ENCODE assay signal across 21 cellular contexts in the genomic region with DNA sequence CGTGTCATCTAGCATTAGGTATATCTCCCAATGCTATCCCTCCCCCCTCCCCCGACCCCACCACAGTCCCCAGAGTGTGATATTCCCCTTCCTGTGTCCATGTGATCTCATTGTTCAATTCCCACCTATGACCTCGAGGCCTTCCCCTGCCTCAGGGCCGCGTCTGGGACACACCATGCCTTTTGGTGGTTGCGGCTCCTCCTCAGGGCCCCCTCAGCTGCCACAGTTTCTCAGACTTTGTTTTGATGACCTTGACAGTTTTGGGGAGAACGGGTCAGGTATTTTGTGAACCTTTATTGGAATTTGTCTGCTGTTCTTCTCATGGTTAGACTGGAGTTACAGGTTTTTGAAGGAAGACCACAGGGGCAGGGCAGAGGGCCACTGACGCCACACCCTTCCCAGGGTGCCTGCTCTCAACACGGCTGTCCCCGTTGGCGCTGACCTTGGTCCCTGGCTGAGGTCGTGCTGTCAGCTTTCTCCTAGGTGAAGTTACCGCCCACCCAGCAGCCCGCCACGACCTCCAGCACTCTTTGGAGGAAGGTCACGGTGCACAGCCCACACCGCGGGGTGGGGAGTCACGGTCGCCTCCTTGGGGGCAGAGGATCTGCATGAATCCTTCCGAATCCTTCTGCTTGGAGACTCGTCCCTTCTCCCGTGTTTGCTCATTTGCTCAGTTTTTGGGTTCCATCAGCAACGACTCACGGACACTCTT.
DNase-seq lines count a peak whose midpoint lies in the region; ATAC-seq, FAIRE-seq and TF ChIP-seq lines count a peak whose summit lies in the region.
"Had no signal": no experiment of that assay in that cellular context is flagged by ENCODE, and none has a peak within 500 bp of the region (broad histone marks: within the 10 kb centered on the region; RNA-seq: fewer than 3 reads in every experiment).

No MANE protein-coding gene starts in this region.

- H3K4me2 ChIP-seq in A549 = no peak overlapping the region

- TF ChIP-seq EP300 in A549 (IDR thresholded peaks at IDR 0.05) = no peak

- WGBS in A549 (ENCODE audit: missing lambda C conversion rate) = 56% methylated on average over 23 of the region's 25 CpGs

- ATAC-seq in A549 (no peak), HG03280 (IDR thresholded peaks at IDR 0.05; ENCODE audit: unreplicated experiment) (no peak)
- ATAC-seq: activated CD8-positive, alpha-beta T cell treated with anti-CD3 and anti-CD28 coated beads for 36 hours; activated T-cell treated with anti-CD3 and anti-CD28 coated beads, Interleukin-2, amount 50 U/mL, for 4 hours; gastrocnemius medialis; naive thymus-derived CD4-positive, alpha-beta T cell had no signal

- POLR2A ChIA-PET in A549 (lab: Yijun Ruan, JAX) = no interaction called here

- H3K9me3 Mint-ChIP-seq in osteocyte (ENCODE audit: unreplicated experiment) = no peaks in the 10 kb centered on the region
- H3K9me3 Mint-ChIP-seq: activated CD8-positive, alpha-beta T cell treated with anti-CD3 and anti-CD28 coated beads for 36 hours; activated naive CD4-positive, alpha-beta T cell treated with anti-CD3 and anti-CD28 coated beads, Interleukin-2, amount 50 U/mL, for 24 hours; activated T-cell treated with anti-CD3 and anti-CD28 coated beads, Interleukin-2, amount 50 U/mL, for 4 hours; CD4-positive, alpha-beta T cell had no signal

- no peak overlapping the region for H3K4me3 Mint-ChIP-seq in osteocyte (ENCODE audit: unreplicated experiment)
- H3K4me3 Mint-ChIP-seq: activated CD8-positive, alpha-beta T cell treated with anti-CD3 and anti-CD28 coated beads for 36 hours; activated T-cell treated with anti-CD3 and anti-CD28 coated beads, Interleukin-2, amount 50 U/mL, for 4 hours had no signal

- H3K4me1 ChIP-seq in A549 = no peaks in the 10 kb centered on the region
- H3K4me1 ChIP-seq: esophagus muscularis mucosa, gastrocnemius medialis had no signal

- H3K27ac Mint-ChIP-seq in osteocyte (ENCODE audit: unreplicated experiment) = no peak overlapping the region
- H3K27ac Mint-ChIP-seq: activated CD8-positive, alpha-beta T cell treated with anti-CD3 and anti-CD28 coated beads for 36 hours; CD4-positive, alpha-beta T cell had no signal

- no peak for TF ChIP-seq RAD21 in A549 (conservative IDR thresholded peaks at IDR 0.05 in 1 of 2, IDR thresholded peaks at IDR 0.05 in 1 of 2)

- H3K27me3 Mint-ChIP-seq in osteocyte (ENCODE audit: unreplicated experiment) = peaks cover 1% of the 10 kb centered on the region
- H3K27me3 Mint-ChIP-seq: activated CD8-positive, alpha-beta T cell treated with anti-CD3 and anti-CD28 coated beads for 36 hours; activated naive CD4-positive, alpha-beta T cell treated with anti-CD3 and anti-CD28 coated beads, Interleukin-2, amount 50 U/mL, for 24 hours; CD4-positive, alpha-beta T cell; naive thymus-derived CD4-positive, alpha-beta T cell had no signal

- no peak for TF ChIP-seq POLR2A in A549 (IDR thresholded peaks at IDR 0.05; ENCODE audit: low read length)

- H3K27ac ChIP-seq in A549 = no peak overlapping the region
- H3K27ac ChIP-seq: esophagus muscularis mucosa, gastrocnemius medialis had no signal

- no peaks in the 10 kb centered on the region for H3K4me1 Mint-ChIP-seq in osteocyte (ENCODE audit: unreplicated experiment)
- H3K4me1 Mint-ChIP-seq: activated naive CD4-positive, alpha-beta T cell treated with anti-CD3 and anti-CD28 coated beads, Interleukin-2, amount 50 U/mL, for 24 hours had no signal

- DNase-seq in A549 (ENCODE audit: low read depth in 1 of 2, low spot score in 1 of 2) (no peak), D341Med (ENCODE audit: low spot score) (peak; percentile 12), ecto neural progenitor cell (ENCODE audit: low spot score) (peak; percentile 21), osteocyte (ENCODE audit: extremely low spot score, unreplicated experiment) (peak; percentile 81), NCI-H2081 treated with DMSO at 0.1 percent for 48 hours (lab: John Stamatoyannopoulos, UW) (no peak)
- no peak for DNase-seq in NK-92 treated with Interleukin-12 subunit alpha and Interleukin-12 subunit beta, amount 100 ng/mL, for 24 hours (lab: John Stamatoyannopoulos, UW)
- DNase-seq: activated CD4-positive, CD25-positive, alpha-beta regulatory T cell; activated CD8-positive, alpha-beta T cell treated with anti-CD3 and anti-CD28 coated beads for 36 hours; activated T-cell treated with anti-CD3 and anti-CD28 coated beads, Interleukin-2, amount 50 U/mL, for 4 hours; effector CD8-positive, alpha-beta T cell; gastrocnemius medialis; NCI-H2171; NCI-H69; T1000 had no signal

- H3K36me3 Mint-ChIP-seq in osteocyte (ENCODE audit: unreplicated experiment) = no peaks in the 10 kb centered on the region
- H3K36me3 Mint-ChIP-seq: activated naive CD4-positive, alpha-beta T cell treated with anti-CD3 and anti-CD28 coated beads, Interleukin-2, amount 50 U/mL, for 24 hours; naive thymus-derived CD4-positive, alpha-beta T cell had no signal

- no peaks in the 10 kb centered on the region for H3K9me3 ChIP-seq in A549
- H3K9me3 ChIP-seq: esophagus muscularis mucosa, gastrocnemius medialis had no signal

- no peak for FAIRE-seq in A549 (lab: Jason Lieb, UNC)
- FAIRE-seq: astrocyte, islet of Langerhans had no signal

- TF ChIP-seq CTCF in A549 (IDR thresholded peaks at IDR 0.05) (no peak), osteocyte (IDR thresholded peaks at IDR 0.05) (no peak)

- no peak overlapping the region for H3K4me3 ChIP-seq in A549
- H3K4me3 ChIP-seq: esophagus muscularis mucosa, gastrocnemius medialis had no signal

- CTCF ChIA-PET in A549 (lab: Yijun Ruan, JAX) = interaction anchor here (0.9 kb wide), 1 partner anchor 62 kb away, joined by 3 read pairs; no protein-coding TSS in a partner anchor

TF ChIP-seq in A549, 52 proteins besides CTCF, POLR2A, EP300 and RAD21:
- TF ChIP-seq RFX5 (IDR thresholded peaks at IDR 0.05) = no peak
- TF ChIP-seq MAFK (IDR thresholded peaks at IDR 0.05; ENCODE audit: partially characterized antibody) = peak; percentile 28

Comparison
In these comparisons a context has a peak if more than half of its experiments do, and no peak if none do; other contexts are left out.
1. DNase-seq: peak in D341Med (single experiment), ecto neural progenitor cell (single experiment) and osteocyte (single experiment); none in A549 (0 of 2), NK-92 treated with Interleukin-12 subunit alpha and Interleukin-12 subunit beta, amount 100 ng/mL, for 24 hours (single experiment) and NCI-H2081 treated with DMSO at 0.1 percent for 48 hours (single experiment).